Comparison of ENCODE assay signal across 8 cellular contexts in genomic region chrX:64206556-64207162, GRCh38. TPM values are rescaled to one million over a fixed set of nuclear protein-coding genes. Genes with fewer than 3 reads are reported as not detected.
A peak's percentile ranks its signal among the peaks of the same experiment; 100 is the strongest.
DNase-seq lines count a peak whose midpoint lies in the region; ATAC-seq and TF ChIP-seq lines count a peak whose summit lies in the region.

No MANE protein-coding gene starts in this region.

- H2AFZ ChIP-seq in PC-3 (ENCODE audit: low read length): peak overlapping the region; percentile 98

- no peaks in the 10 kb centered on the region for H3K9me2 ChIP-seq in PC-3 (replicated peaks; ENCODE audit: low read length)

- 16 to 54% methylated on average over 5 of the region's 5 CpGs for WGBS in esophagus, 2 donors

- no peaks in the 10 kb centered on the region for H3F3A ChIP-seq in PC-3 (ENCODE audit: low read length, unreplicated experiment)

- peaks cover 7% of the 10 kb centered on the region for H3K4me1 ChIP-seq in CD8-positive, alpha-beta memory T cell (ENCODE audit: insufficient read depth, low read length)
- H3K4me1 ChIP-seq in PC-3 (ENCODE audit: insufficient read depth, low read length): peaks cover 17% of the 10 kb centered on the region
- H3K4me1 ChIP-seq in esophagus (ENCODE audit: control insufficient read depth in 2 of 2, insufficient read depth in 2 of 2, low read length in 1 of 2): peaks cover 0 to 8% of the 10 kb centered on the region in 2 donors

- H3K4me1 Mint-ChIP-seq in CD8-positive, alpha-beta memory T cell: peaks cover 6 to 29% (median 11%) of the 10 kb centered on the region in 3 donors
- H3K4me1 Mint-ChIP-seq in osteocyte (ENCODE audit: unreplicated experiment): peaks cover 19% of the 10 kb centered on the region

- peak overlapping the region; percentile 89 to 98 (median 94) for H3K27ac Mint-ChIP-seq in CD8-positive, alpha-beta memory T cell
- H3K27ac Mint-ChIP-seq in osteocyte (ENCODE audit: unreplicated experiment): peak overlapping the region; percentile 94

- intact Hi-C loops in PC-3 (cut with micrococcal nuclease): loop anchor here (5.0 kb wide), 1 partner anchor 186 kb away; no protein-coding TSS in a partner anchor

- H3K27me3 ChIP-seq in CD8-positive, alpha-beta memory T cell (ENCODE audit: insufficient read depth, low read length, poor library complexity, severe bottlenecking): no peaks in the 10 kb centered on the region
- H3K27me3 ChIP-seq in PC-3 (ENCODE audit: low read length): no peaks in the 10 kb centered on the region
- H3K27me3 ChIP-seq in esophagus (ENCODE audit: control insufficient read depth in 1 of 2, insufficient read depth in 2 of 2, low read length in 2 of 2): peaks cover 0 to 5% of the 10 kb centered on the region in 2 donors

- CTCF ChIA-PET in CD8-positive, alpha-beta memory T cell (lab: Charles Lee): no interaction called here
- CTCF ChIA-PET in PC-3 (lab: Charles Lee): interaction anchor here (0.6 kb wide), 1 partner anchor 828 kb away, joined by 3 read pairs; the partner anchor contains the start of gene ZC3H12B

- no peaks in the 10 kb centered on the region for H4K20me1 ChIP-seq in PC-3 (ENCODE audit: low read length)

- BruUV-seq in PC-3 (replicated peaks; lab: Mats Ljungman, UMichigan): no TSS peak

- H3K36me3 Mint-ChIP-seq in CD8-positive, alpha-beta memory T cell: peaks cover 0 to 3% (median 0%) of the 10 kb centered on the region in 3 donors
- no peaks in the 10 kb centered on the region for H3K36me3 Mint-ChIP-seq in osteocyte (ENCODE audit: unreplicated experiment)

- ATAC-seq in PC-3 (no peak), HG02588 (IDR thresholded peaks at IDR 0.05; ENCODE audit: unreplicated experiment) (no peak)

- H3K9ac ChIP-seq in PC-3 (ENCODE audit: low read length): peak overlapping the region; percentile 86

- no peaks in the 10 kb centered on the region for H3K9me3 Mint-ChIP-seq in CD8-positive, alpha-beta memory T cell
- H3K9me3 Mint-ChIP-seq in osteocyte (ENCODE audit: unreplicated experiment): no peaks in the 10 kb centered on the region

- no peaks in the 10 kb centered on the region for H3K9me3 ChIP-seq in CD8-positive, alpha-beta memory T cell (ENCODE audit: low read length)
- H3K9me3 ChIP-seq in PC-3 (ENCODE audit: low read length) (no peaks in the 10 kb centered on the region), esophagus (ENCODE audit: control insufficient read depth in 2 of 2, insufficient read depth in 1 of 2, low read depth in 1 of 2, low read length in 1 of 2) (no peaks in the 10 kb centered on the region)

- H3K27me3 Mint-ChIP-seq in CD8-positive, alpha-beta memory T cell: peaks cover 0 to 4% of the 10 kb centered on the region in 2 donors
- no peaks in the 10 kb centered on the region for H3K27me3 Mint-ChIP-seq in osteocyte (ENCODE audit: unreplicated experiment)

- H3K4me2 ChIP-seq in PC-3 (ENCODE audit: low read length): peak overlapping the region; percentile 95

- POLR2A ChIA-PET in CD8-positive, alpha-beta memory T cell (lab: Charles Lee): no interaction called here
- POLR2A ChIA-PET in PC-3 (lab: Charles Lee; ENCODE audit: unreplicated experiment): no interaction called here

- H3K36me3 ChIP-seq in CD8-positive, alpha-beta memory T cell (ENCODE audit: insufficient read depth, low read length): no peaks in the 10 kb centered on the region
- H3K36me3 ChIP-seq in PC-3 (ENCODE audit: low read depth, low read length) (no peaks in the 10 kb centered on the region), esophagus (ENCODE audit: control insufficient read depth in 2 of 2, insufficient read depth in 2 of 2, low read length in 1 of 2) (no peaks in the 10 kb centered on the region)

- peak overlapping the region; percentile 90 to 98 (median 92) for H3K4me3 Mint-ChIP-seq in CD8-positive, alpha-beta memory T cell
- H3K4me3 Mint-ChIP-seq in osteocyte (ENCODE audit: unreplicated experiment): peak overlapping the region; percentile 83

- TF ChIP-seq CTCF in PC-3 (conservative IDR thresholded peaks at IDR 0.05; ENCODE audit: low read depth, low read length): no peak
- no peak for TF ChIP-seq CTCF in osteocyte (IDR thresholded peaks at IDR 0.05)

- peak overlapping the region; percentile 74 for H3K4me3 ChIP-seq in CD8-positive, alpha-beta memory T cell (ENCODE audit: low read length)
- peak overlapping the region; percentile 88 for H3K4me3 ChIP-seq in PC-3 (ENCODE audit: low read length)
- peak overlapping the region; percentile 44 to 74 for H3K4me3 ChIP-seq in esophagus (ENCODE audit: low read depth in 1 of 2, low read length in 2 of 2)

- peak overlapping the region; percentile 79 for H3K27ac ChIP-seq in CD8-positive, alpha-beta memory T cell (ENCODE audit: low read depth, low read length)
- peak overlapping the region; percentile 88 for H3K27ac ChIP-seq in PC-3 (ENCODE audit: low read length)
- peak overlapping the region; percentile 90 to 96 for H3K27ac ChIP-seq in esophagus (ENCODE audit: low read depth in 2 of 2, low read length in 1 of 2)

- peaks cover 20% of the 10 kb centered on the region for H3K79me2 ChIP-seq in PC-3 (ENCODE audit: low read length)

- no peak for DNase-seq in CD8-positive, alpha-beta memory T cell
- DNase-seq in PC-3 (no peak), osteocyte (ENCODE audit: extremely low spot score, unreplicated experiment) (no peak), NCI-H2196 (lab: John Stamatoyannopoulos, UW; ENCODE audit: unreplicated experiment) (no peak), cerebellum (ENCODE audit: low spot score) (no peak), kidney glomerular epithelial cell (lab: John Stamatoyannopoulos, UW) (no peak)

RNA-seq across cellular contexts. Expression of gene AMER1, which starts 1.2 kb away (rescaled TPM):
- total RNA-seq in CD8-positive, alpha-beta memory T cell: 1 to 10 TPM; 3.8 to 4.0 TPM
- 0.13 TPM for polyA plus RNA-seq in CD8-positive, alpha-beta memory T cell
- total RNA-seq in PC-3 (2014; rRNA removed) (3.9 and 4.3 TPM in 2 replicates), osteocyte (4.8 and 5.0 TPM in 2 replicates), cerebellum (10.4 TPM)
- polyA plus RNA-seq in esophagus: 1 to 10 TPM; 1.5 to 2.2 TPM

RNA-seq across cellular contexts. Expression of gene ASB12, which starts 23.7 kb away (rescaled TPM):
- total RNA-seq in CD8-positive, alpha-beta memory T cell: not detected
- polyA plus RNA-seq in CD8-positive, alpha-beta memory T cell: not detected
- total RNA-seq in PC-3 (2014; rRNA removed): not detected in 2 replicates
- under 1 TPM; 0.18 to 0.24 TPM for polyA plus RNA-seq in esophagus
- not detected in 2 replicates for total RNA-seq in osteocyte
- total RNA-seq in cerebellum: 0.54 TPM
